ENCODE assay signal across 8 cellular contexts in the genomic region with DNA sequence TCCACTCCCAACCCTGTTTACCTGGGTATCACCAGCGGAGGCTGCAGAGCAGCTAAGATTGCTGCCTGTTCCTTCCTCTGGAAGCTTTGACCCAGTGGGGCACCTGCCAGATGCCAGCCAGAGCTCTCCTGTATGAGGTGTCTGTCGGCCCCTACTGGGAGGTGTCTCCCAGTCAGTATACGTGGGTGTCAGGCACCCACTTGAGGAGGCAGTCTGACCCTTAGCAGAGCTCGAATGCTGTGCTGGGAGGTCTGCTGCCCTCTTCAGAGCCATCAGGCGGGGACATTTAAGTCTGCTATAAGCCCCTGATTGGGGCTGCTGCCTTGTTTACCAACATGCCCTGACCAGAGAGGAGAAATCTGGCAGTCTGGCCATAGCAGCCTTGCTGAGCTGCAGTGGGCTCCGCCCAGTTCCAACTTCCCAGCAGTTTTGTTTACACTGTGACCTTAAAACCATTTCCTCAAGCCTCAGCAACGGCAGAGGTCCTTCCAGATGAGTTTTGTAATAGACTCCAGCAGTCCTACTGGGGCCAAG. TPM values are rescaled to one million over a fixed set of nuclear protein-coding genes. Genes with fewer than 3 reads are reported as not detected.
A peak's percentile ranks its signal among the peaks of the same experiment; 100 is the strongest.
DNase-seq lines count a peak whose midpoint lies in the region; ATAC-seq, FAIRE-seq and TF ChIP-seq lines count a peak whose summit lies in the region.
"Not testable (repeated sequence)": the region's sequence is repeated elsewhere in the genome, so short reads cannot be mapped to it uniquely, and the experiment has no call there.

No MANE protein-coding gene starts in this region.

- peak; percentile 55 for TF ChIP-seq RAD21 in HCT116 (IDR thresholded peaks at IDR 0.05; ENCODE audit: low read depth)

- not testable (repeated sequence) for FAIRE-seq in small intestine (lab: Jason Lieb, UNC)

- ATAC-seq in HCT116: peak; percentile 47
- ATAC-seq in mucosa of descending colon: peak; percentile 82

- DNase-seq in AG08395 (ENCODE audit: low spot score) (peak; percentile 62), NCI-H748 (lab: John Stamatoyannopoulos, UW; ENCODE audit: unreplicated experiment) (peak; percentile 19), epithelial cell of esophagus (ENCODE audit: low read depth) (peak; percentile 47), right atrium auricular region (ENCODE audit: low spot score) (peak; percentile 77), mucosa of descending colon (peak; percentile 78 to 81 (median 79)), small intestine (peak; percentile 71)
- DNase-seq in HCT116 (ENCODE audit: low read depth, low spot score): not testable (repeated sequence)
- DNase-seq in activated CD8-positive, alpha-beta memory T cell treated with anti-CD3 and anti-CD28 coated beads for 24 hours: peak; percentile 40

- peak in 1 of 3 experiments; percentile 23; a peak in 1 of 6 replicates for TF ChIP-seq CTCF in HCT116 (IDR thresholded peaks at IDR 0.05 in 2 of 3, conservative IDR thresholded peaks at IDR 0.05 in 1 of 3; ENCODE audit: borderline replicate concordance in 1 of 3, insufficient read depth in 1 of 3, low read depth in 2 of 3, low read length in 2 of 3)
- TF ChIP-seq CTCF in epithelial cell of esophagus (IDR thresholded peaks at IDR 0.05; ENCODE audit: insufficient read depth, low read depth, low read length, missing control alignments); right atrium auricular region (IDR thresholded peaks at IDR 0.05); mucosa of descending colon (IDR thresholded peaks at IDR 0.05): not testable (repeated sequence)

- not testable (repeated sequence) for H4K20me1 ChIP-seq in HCT116 (ENCODE audit: insufficient read depth)

- intact Hi-C loops in HCT116 (cut with micrococcal nuclease): loop anchor here (5.0 kb wide), 1 partner anchor 248 kb away; the partner anchor contains the start of gene KATNA1
- intact Hi-C loops in mucosa of descending colon (cut with DNase I, micrococcal nuclease): not testable (repeated sequence)

- not testable (repeated sequence) for H3K27me3 ChIP-seq in HCT116 (ENCODE audit: insufficient read depth, low read length); right atrium auricular region; small intestine (ENCODE audit: control insufficient read depth in 2 of 2, insufficient read depth in 2 of 2, low read length in 2 of 2)

- WGBS in small intestine, 3 donors: 12 to 32% (median 31%) methylated on average over 7 of the region's 7 CpGs

- H3K9me3 ChIP-seq in HCT116 (ENCODE audit: control insufficient read depth in 1 of 2, insufficient read depth in 1 of 2, low read depth in 1 of 2, low read length in 2 of 2); right atrium auricular region; mucosa of descending colon; small intestine (ENCODE audit: control insufficient read depth, low read depth): not testable (repeated sequence)

- H3K4me1 ChIP-seq in HCT116 (ENCODE audit: control insufficient read depth in 1 of 2, insufficient read depth in 2 of 2, low read length in 2 of 2) (peaks cover 45 to 55% of the 10 kb centered on the region in 2 experiments), right atrium auricular region (peaks cover 0 to 35% of the 10 kb centered on the region in 2 donors), mucosa of descending colon (ENCODE audit: low read depth) (peaks cover 30% of the 10 kb centered on the region)
- not testable (repeated sequence) for H3K4me1 ChIP-seq in small intestine (ENCODE audit: control insufficient read depth in 2 of 2, insufficient read depth in 1 of 2, low read depth in 1 of 2, low read length in 1 of 2)

- not testable (repeated sequence) for H3K9me2 ChIP-seq in HCT116 (ENCODE audit: insufficient read depth)

- RAD21 ChIA-PET in HCT116 (lab: Charles Lee; ENCODE audit: low non-redundant PET in 1 of 2, low total read pairs in 2 of 2, uncharacterized antibody in 2 of 2, unreplicated experiment in 2 of 2): not testable (repeated sequence)

- H3K79me2 ChIP-seq in HCT116 (ENCODE audit: insufficient read depth, low read length): not testable (repeated sequence)

- peak overlapping the region; percentile 66 for H3K27ac ChIP-seq in HCT116 (ENCODE audit: low read depth, low read length)
- peak overlapping the region; percentile 43 to 56 for H3K27ac ChIP-seq in right atrium auricular region
- H3K27ac ChIP-seq in small intestine (ENCODE audit: low read depth in 1 of 2, low read length in 1 of 2): peak overlapping the region in 1 of 2 donors; percentile 63

- BruUV-seq in HCT116 (replicated peaks; lab: Mats Ljungman, UMichigan): not testable (repeated sequence)

- peak overlapping the region; percentile 90 for H3K4me2 ChIP-seq in HCT116 (ENCODE audit: low read length)

- CTCF ChIA-PET in HCT116 (lab: Charles Lee): interaction anchor here (0.8 to 1.4 kb wide), 2 partner anchors 9 to 55 kb away, joined by 3 to 5 read pairs; no protein-coding TSS in a partner anchor

- not testable (repeated sequence) for H3K36me3 ChIP-seq in HCT116 (ENCODE audit: control insufficient read depth in 1 of 2, insufficient read depth in 2 of 2, low read length in 2 of 2); right atrium auricular region; mucosa of descending colon (ENCODE audit: low read depth); small intestine (ENCODE audit: control insufficient read depth in 2 of 2, insufficient read depth in 2 of 2, low read length in 2 of 2)

- not testable (repeated sequence) for TF ChIP-seq POLR2A in HCT116 (IDR thresholded peaks at IDR 0.05; ENCODE audit: borderline replicate concordance, extremely low read depth, insufficient read depth, insufficient read length)

- POLR2A ChIA-PET in HCT116 (lab: Charles Lee): interaction anchor here (1.3 kb wide), 1 partner anchor 10 kb away, joined by 3 read pairs; no protein-coding TSS in a partner anchor

- peak overlapping the region; percentile 30 to 51 for H3K4me3 ChIP-seq in HCT116 (replicated peaks in 1 of 2; ENCODE audit: low read depth in 1 of 2, low read length in 2 of 2)
- not testable (repeated sequence) for H3K4me3 ChIP-seq in epithelial cell of esophagus (ENCODE audit: low read length); right atrium auricular region; mucosa of descending colon; small intestine (ENCODE audit: low read depth in 1 of 2, low read length in 2 of 2)

- H2AFZ ChIP-seq in HCT116 (ENCODE audit: low read depth, low read length, poor library complexity, severe bottlenecking): peak overlapping the region; percentile 59

- H3K9ac ChIP-seq in HCT116 (ENCODE audit: low read length): peak overlapping the region; percentile 47

TF ChIP-seq in HCT116, 20 proteins besides CTCF, POLR2A, EP300 and RAD21:
- TF ChIP-seq EGR1 (IDR thresholded peaks at IDR 0.05; ENCODE audit: low read depth) (peak; percentile 86), POLR2AphosphoS5 (IDR thresholded peaks at IDR 0.05; ENCODE audit: low read depth, low read length) (peak; percentile 33; the same call in 1 of the 2 replicates)

RNA-seq across cellular contexts. Expression of gene RAET1E, which starts 2.8 kb away (rescaled TPM):
- total RNA-seq in HCT116 (2021; ENCODE audit: unreplicated experiment) (3.9 TPM), right atrium auricular region (1 to 10 TPM in 1 of 2 donors, under 1 TPM in 1; 0.52 to 4.3 TPM), mucosa of descending colon (under 1 TPM in 2 of 3 donors, not detected in 1; 0.16 to 0.58 TPM)
- polyA plus RNA-seq in HCT116 (2012): 2.0 and 3.5 TPM in 2 replicates
- polyA plus RNA-seq in small intestine: under 1 TPM in 1 of 3 donors, not detected in 2; 0.13 TPM

RNA-seq across cellular contexts. Expression of gene RAET1G, which starts 27.8 kb away (rescaled TPM):
- 0.37 TPM for total RNA-seq in HCT116 (2021; ENCODE audit: unreplicated experiment)
- 1.3 and 1.5 TPM in 2 replicates for polyA plus RNA-seq in HCT116 (2012)
- 1 to 10 TPM; 1.5 to 1.6 TPM for total RNA-seq in right atrium auricular region
- under 1 TPM in 1 of 3 donors, not detected in 2; 0.41 TPM for total RNA-seq in mucosa of descending colon
- under 1 TPM in 1 of 3 donors, not detected in 2; 0.27 TPM for polyA plus RNA-seq in small intestine

RNA-seq across cellular contexts. Expression of gene LRP11, which starts 31.0 kb away (rescaled TPM):
- total RNA-seq in HCT116 (2021; ENCODE audit: unreplicated experiment): 27.8 TPM
- polyA plus RNA-seq in HCT116 (2012): 14.6 and 14.8 TPM in 2 replicates
- 10 to 100 TPM; 17.0 to 25.7 TPM for total RNA-seq in right atrium auricular region
- total RNA-seq in mucosa of descending colon: 10 to 100 TPM; 16.2 to 27.2 (median 26.1) TPM
- 10 to 100 TPM in 1 of 3 donors, 1 to 10 TPM in 1, not detected in 1; 2.2 to 19.7 TPM for polyA plus RNA-seq in small intestine

RNA-seq across cellular contexts. Expression of gene ULBP2, which starts 46.7 kb away (rescaled TPM):
- 10.2 TPM for total RNA-seq in HCT116 (2021; ENCODE audit: unreplicated experiment)
- polyA plus RNA-seq in HCT116 (2012): 20.2 and 22.8 TPM in 2 replicates
- total RNA-seq in right atrium auricular region: 1 to 10 TPM in 1 of 2 donors, under 1 TPM in 1; 0.82 to 2.4 TPM
- total RNA-seq in mucosa of descending colon: under 1 TPM in 1 of 3 donors, not detected in 2; 0.43 TPM
- polyA plus RNA-seq in small intestine: under 1 TPM in 1 of 3 donors, not detected in 2; 0.30 TPM
